28 cellular contexts compared by ENCODE assay signal in the genomic region with DNA sequence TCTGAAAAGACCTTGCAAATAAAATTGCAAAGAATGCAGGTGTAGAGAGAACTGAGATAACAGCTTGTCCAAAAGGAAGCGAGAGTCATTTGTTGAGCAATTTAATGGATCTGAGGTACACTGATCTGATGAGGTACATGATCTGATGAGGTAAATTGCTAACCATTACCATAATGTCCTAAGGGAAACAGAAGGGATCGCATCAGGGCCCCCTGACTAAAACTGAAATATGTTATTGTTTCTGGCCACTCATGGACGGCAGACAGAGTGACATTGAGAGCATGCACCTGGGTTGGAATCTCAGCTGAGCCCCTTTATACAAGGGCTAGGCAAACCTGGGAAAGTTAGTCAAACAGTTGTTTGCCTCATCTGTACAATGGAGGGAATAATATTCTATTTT.
"Had no signal": no experiment of that assay in that cellular context is flagged by ENCODE, and none has a peak within 500 bp of the region (broad histone marks: within the 10 kb centered on the region; RNA-seq: fewer than 3 reads in every experiment).

No MANE protein-coding gene starts in this region.

- H3K4me3 Mint-ChIP-seq: naive thymus-derived CD8-positive, alpha-beta T cell; natural killer cell treated with Interleukin-12 subunit alpha and Interleukin-12 subunit beta and Interleukin-15 and Interleukin-18, amount 100 ng/mL, for 72 hours; nephron progenitor cell; neural crest cell; stimulated activated effector memory CD8-positive, alpha-beta T cell treated with anti-CD3 and anti-CD28 coated beads, Interleukin-12 subunit alpha, Interleukin-12 subunit beta, amount 100 ng/mL, for 72 hours; stimulated activated naive CD8-positive, alpha-beta T cell treated with anti-CD3 and anti-CD28 coated beads, Interleukin-15, amount 100 ng/mL, for 72 hours; type B pancreatic cell had no signal

- H3K27ac ChIP-seq: neutrophil, pancreas, prostate gland, right lobe of liver, sigmoid colon, suprapubic skin, testis, tibial artery, transverse colon, upper lobe of right lung, uterus had no signal

- H3K9me3 Mint-ChIP-seq: natural killer cell treated with Interleukin-12 subunit alpha and Interleukin-12 subunit beta and Interleukin-15 and Interleukin-18, amount 100 ng/mL, for 72 hours; neural crest cell; stimulated activated effector memory CD8-positive, alpha-beta T cell treated with anti-CD3 and anti-CD28 coated beads, Interleukin-12 subunit alpha, Interleukin-12 subunit beta, amount 100 ng/mL, for 72 hours had no signal

- H3K9me3 ChIP-seq: neutrophil, pancreas, prostate gland, right lobe of liver, sigmoid colon, suprapubic skin, testis, tibial artery, transverse colon, upper lobe of right lung, uterus had no signal

- H3K36me3 ChIP-seq: neutrophil, pancreas, prostate gland, right lobe of liver, sigmoid colon, suprapubic skin, tibial artery, transverse colon, upper lobe of right lung, uterus had no signal

- H3K27ac Mint-ChIP-seq: naive thymus-derived CD8-positive, alpha-beta T cell; natural killer cell treated with Interleukin-12 subunit alpha and Interleukin-12 subunit beta and Interleukin-15 and Interleukin-18, amount 100 ng/mL, for 72 hours; nephron progenitor cell; stimulated activated effector memory CD8-positive, alpha-beta T cell treated with anti-CD3 and anti-CD28 coated beads, Interleukin-12 subunit alpha, Interleukin-12 subunit beta, amount 100 ng/mL, for 72 hours; stimulated activated naive CD8-positive, alpha-beta T cell treated with anti-CD3 and anti-CD28 coated beads, Interleukin-15, amount 100 ng/mL, for 72 hours; type B pancreatic cell had no signal

- H3K27me3 ChIP-seq: neutrophil, pancreas, right lobe of liver, sigmoid colon, suprapubic skin, testis, tibial artery, transverse colon, upper lobe of right lung, uterus had no signal

- DNase-seq: naive thymus-derived CD8-positive, alpha-beta T cell; nephron progenitor cell; nucleus accumbens; pancreas; retina; right cardiac atrium; right lobe of liver; sigmoid colon; small intestine; stimulated activated CD4-positive, alpha-beta T cell treated with anti-CD3 and anti-CD28 coated beads, Interleukin-15, amount 100 ng/mL, for 24 hours; stimulated activated CD4-positive, alpha-beta T cell treated with anti-CD3 and anti-CD28 coated beads, Interleukin-2, amount 100 ng/mL, for 24 hours; stimulated activated CD4-positive, alpha-beta T cell treated with anti-CD3 and anti-CD28 coated beads, Interleukin-2, amount 100 ng/mL, for 48 hours; stimulated activated naive CD4-positive, alpha-beta T cell; stimulated activated naive CD8-positive, alpha-beta T cell treated with anti-CD3 and anti-CD28 coated beads, Interleukin-15, amount 100 ng/mL, for 72 hours; stimulated activated naive CD8-positive, alpha-beta T cell treated with anti-CD3 and anti-CD28 coated beads, Interleukin-15, Interleukin-2, amounts not matched to agents 100 U/mL and 50 U/mL, for 24 hours; substantia nigra; testis; tibial artery; transverse colon; upper lobe of right lung; uterus had no signal

- H3K4me1 Mint-ChIP-seq: naive thymus-derived CD8-positive, alpha-beta T cell had no signal

- H3K36me3 Mint-ChIP-seq: naive thymus-derived CD8-positive, alpha-beta T cell; natural killer cell treated with Interleukin-12 subunit alpha and Interleukin-12 subunit beta and Interleukin-15 and Interleukin-18, amount 100 ng/mL, for 72 hours; stimulated activated effector memory CD8-positive, alpha-beta T cell treated with anti-CD3 and anti-CD28 coated beads, Interleukin-12 subunit alpha, Interleukin-12 subunit beta, amount 100 ng/mL, for 72 hours; type B pancreatic cell had no signal

- FAIRE-seq: pancreas, small intestine had no signal

- H3K4me1 ChIP-seq: pancreas, prostate gland, right lobe of liver, sigmoid colon, testis, tibial artery, transverse colon, uterus had no signal

- H3K4me3 ChIP-seq: pancreas, prostate gland, right lobe of liver, sigmoid colon, suprapubic skin, testis, tibial artery, transverse colon, upper lobe of right lung, uterus had no signal

- H3K27me3 Mint-ChIP-seq: stimulated activated naive CD8-positive, alpha-beta T cell treated with anti-CD3 and anti-CD28 coated beads, Interleukin-15, amount 100 ng/mL, for 72 hours; type B pancreatic cell had no signal

- ATAC-seq: naive thymus-derived CD8-positive, alpha-beta T cell; natural killer cell treated with Interleukin-12 subunit alpha and Interleukin-12 subunit beta and Interleukin-15 and Interleukin-18, amount 100 ng/mL, for 72 hours; pancreas; right cardiac atrium; right lobe of liver; stimulated activated naive CD8-positive, alpha-beta T cell treated with anti-CD3 and anti-CD28 coated beads, Interleukin-15, amount 100 ng/mL, for 72 hours; upper lobe of right lung had no signal
